24 cellular contexts compared by ENCODE assay signal in genomic region chr6:7267071-7267470, GRCh38. TPM values are rescaled to one million over a fixed set of nuclear protein-coding genes. Genes with fewer than 3 reads are reported as not detected.
A peak's percentile ranks its signal among the peaks of the same experiment; 100 is the strongest.
DNase-seq lines count a peak whose midpoint lies in the region; ATAC-seq and TF ChIP-seq lines count a peak whose summit lies in the region.
"Had no signal": no experiment of that assay in that cellular context is flagged by ENCODE, and none has a peak within 500 bp of the region (broad histone marks: within the 10 kb centered on the region; RNA-seq: fewer than 3 reads in every experiment).

No MANE protein-coding gene starts in this region.

- H3K36me3 ChIP-seq in BLaER1 (no peaks in the 10 kb centered on the region), mesenchymal stem cell (ENCODE audit: control insufficient read depth in 1 of 2, insufficient read depth in 2 of 2, low read depth in 1 of 2, low read length in 2 of 2) (no peaks in the 10 kb centered on the region)
- H3K36me3 ChIP-seq: left ventricle myocardium inferior, neutrophil, transverse colon had no signal

- H3K4me3 Mint-ChIP-seq in brain = peak overlapping the region in 1 of 5 experiments; percentile 17
- H3K4me3 Mint-ChIP-seq: activated B cell treated with CpG ODN at 0.5 μM for 24 hours; activated CD4-positive, alpha-beta T cell treated with anti-CD3 and anti-CD28 coated beads, Interleukin-2, amount 10 ng/mL, durations not matched to agents 7 days and 5 days; activated T-cell treated with anti-CD3 and anti-CD28 coated beads, Interleukin-2, amount 50 U/mL, for 72 hours; naive B cell; stimulated activated effector memory CD8-positive, alpha-beta T cell treated with anti-CD3 and anti-CD28 coated beads, Interleukin-12 subunit alpha, Interleukin-12 subunit beta, amount 100 ng/mL, for 72 hours had no signal

- H4K20me1 ChIP-seq in BLaER1 = no peaks in the 10 kb centered on the region

- ATAC-seq in HG02840 (IDR thresholded peaks at IDR 0.05; ENCODE audit: low FRiP score, unreplicated experiment) = no peak
- ATAC-seq: stimulated activated effector memory CD8-positive, alpha-beta T cell treated with anti-CD3 and anti-CD28 coated beads, Interleukin-12 subunit alpha, Interleukin-12 subunit beta, amount 100 ng/mL, for 72 hours had no signal

- H3K4me2 ChIP-seq in BLaER1 = peak overlapping the region; percentile 3; the same call in 1 of the 2 replicates
- no peak overlapping the region for H3K4me2 ChIP-seq in mesenchymal stem cell (ENCODE audit: low read length, poor library complexity, severe bottlenecking)

- H3K36me3 Mint-ChIP-seq in brain = peaks cover 24% of the 10 kb centered on the region
- H3K36me3 Mint-ChIP-seq: stimulated activated effector memory CD8-positive, alpha-beta T cell treated with anti-CD3 and anti-CD28 coated beads, Interleukin-12 subunit alpha, Interleukin-12 subunit beta, amount 100 ng/mL, for 72 hours had no signal

- H2AK5ac ChIP-seq in mesenchymal stem cell (ENCODE audit: low read length, severe bottlenecking) = no peak overlapping the region

- H3K4me3 ChIP-seq in BLaER1 = no peak overlapping the region
- H3K4me3 ChIP-seq in mesenchymal stem cell (ENCODE audit: insufficient read depth in 1 of 2, low read depth in 1 of 2, low read length in 2 of 2) = no peak overlapping the region
- H3K4me3 ChIP-seq: left ventricle myocardium inferior, psoas muscle, transverse colon had no signal

- WGBS in mesenchymal stem cell = 90% methylated on average over 8 of the region's 8 CpGs

- peak overlapping the region in 4 of 5 experiments; percentile 35 to 88 (median 54) for H3K27ac Mint-ChIP-seq in brain
- H3K27ac Mint-ChIP-seq: activated B cell treated with CpG ODN at 0.5 μM for 24 hours; activated CD4-positive, alpha-beta T cell treated with anti-CD3 and anti-CD28 coated beads, Interleukin-2, amount 10 ng/mL, durations not matched to agents 7 days and 5 days; activated T-cell treated with anti-CD3 and anti-CD28 coated beads, Interleukin-2, amount 50 U/mL, for 72 hours; stimulated activated effector memory CD8-positive, alpha-beta T cell treated with anti-CD3 and anti-CD28 coated beads, Interleukin-12 subunit alpha, Interleukin-12 subunit beta, amount 100 ng/mL, for 72 hours had no signal

- H3K4ac ChIP-seq in mesenchymal stem cell (ENCODE audit: low read depth in 1 of 2, low read length in 2 of 2) = no peak overlapping the region

- H4K91ac ChIP-seq in mesenchymal stem cell (ENCODE audit: low read length) = no peak overlapping the region

- no peak overlapping the region; the same call in 1 of the 2 replicates for H3K27ac ChIP-seq in BLaER1
- H3K27ac ChIP-seq in mesenchymal stem cell (ENCODE audit: low read length, poor library complexity, severe bottlenecking) = no peak overlapping the region
- H3K27ac ChIP-seq: left ventricle myocardium inferior, neutrophil, psoas muscle, transverse colon had no signal

- H3K4me1 ChIP-seq in BLaER1 (peaks cover 13% of the 10 kb centered on the region), mesenchymal stem cell (ENCODE audit: control insufficient read depth, insufficient read depth, low read depth, low read length) (peaks cover 23% of the 10 kb centered on the region)
- H3K4me1 ChIP-seq: left ventricle myocardium inferior, psoas muscle had no signal

- H2BK12ac ChIP-seq in mesenchymal stem cell (ENCODE audit: low read length in 2 of 2) = peak overlapping the region in 1 of 2 experiments; percentile 9

- H2BK120ac ChIP-seq in mesenchymal stem cell (ENCODE audit: low read depth, low read length) = no peak overlapping the region

- TF ChIP-seq CTCF in brain (conservative IDR thresholded peaks at IDR 0.05) = no peak

- no peak overlapping the region for H2AFZ ChIP-seq in mesenchymal stem cell (ENCODE audit: low read depth, low read length)

- H2BK15ac ChIP-seq in mesenchymal stem cell (ENCODE audit: low read depth, poor library complexity, severe bottlenecking) = no peak overlapping the region

- H2BK5ac ChIP-seq in mesenchymal stem cell (ENCODE audit: low read depth, low read length, poor library complexity, severe bottlenecking) = no peak overlapping the region

- no peaks in the 10 kb centered on the region for H3K79me1 ChIP-seq in mesenchymal stem cell (replicated peaks; ENCODE audit: low read length, poor library complexity, severe bottlenecking)

- peaks cover 0 to 4% (median 0%) of the 10 kb centered on the region in 5 experiments for H3K9me3 Mint-ChIP-seq in brain
- H3K9me3 Mint-ChIP-seq: activated B cell treated with CpG ODN at 0.5 μM for 24 hours; activated CD4-positive, alpha-beta T cell treated with anti-CD3 and anti-CD28 coated beads, Interleukin-2, amount 10 ng/mL, durations not matched to agents 7 days and 5 days; activated T-cell treated with anti-CD3 and anti-CD28 coated beads, Interleukin-2, amount 50 U/mL, for 72 hours; stimulated activated effector memory CD8-positive, alpha-beta T cell treated with anti-CD3 and anti-CD28 coated beads, Interleukin-12 subunit alpha, Interleukin-12 subunit beta, amount 100 ng/mL, for 72 hours had no signal

- peak overlapping the region; percentile 31 for H4K8ac ChIP-seq in mesenchymal stem cell (ENCODE audit: low read length)

- no peak overlapping the region for H3K18ac ChIP-seq in mesenchymal stem cell (ENCODE audit: low read depth in 1 of 2, low read length in 2 of 2)

- H3K9ac ChIP-seq in BLaER1 (no peak overlapping the region), mesenchymal stem cell (ENCODE audit: low read length) (no peak overlapping the region)

- H3K9me3 ChIP-seq in BLaER1 (no peaks in the 10 kb centered on the region), mesenchymal stem cell (ENCODE audit: control insufficient read depth, low read length) (no peaks in the 10 kb centered on the region)
- H3K9me3 ChIP-seq: neutrophil, psoas muscle, transverse colon had no signal

- H3K23ac ChIP-seq in mesenchymal stem cell (ENCODE audit: low read length in 2 of 2) = no peak overlapping the region

- H3K27me3 ChIP-seq in BLaER1 = no peaks in the 10 kb centered on the region
- no peaks in the 10 kb centered on the region for H3K27me3 ChIP-seq in mesenchymal stem cell (ENCODE audit: control insufficient read depth in 1 of 2, insufficient read depth in 1 of 2, low read length in 2 of 2)
- H3K27me3 ChIP-seq: neutrophil, transverse colon had no signal

- DNase-seq in D341Med (ENCODE audit: low spot score) (peak; percentile 26), mesenchymal stem cell (no peak), DMS153 treated with DMSO at 0.1 percent for 48 hours (lab: John Stamatoyannopoulos, UW; ENCODE audit: unreplicated experiment) (no peak), NCI-H1105 treated with DMSO at 0.1 percent for 48 hours (lab: John Stamatoyannopoulos, UW) (no peak)
- DNase-seq: activated B cell treated with CpG ODN at 0.5 μM for 24 hours; activated CD4-positive, alpha-beta T cell treated with anti-CD3 and anti-CD28 coated beads, Interleukin-2, amount 10 ng/mL, durations not matched to agents 7 days and 5 days; activated naive CD4-positive, alpha-beta T cell treated with Interleukin-2 at 50 U/mL for 16 hours; activated T-cell treated with anti-CD3 and anti-CD28 coated beads, Interleukin-2, amount 50 U/mL, for 72 hours; effector memory CD4-positive, alpha-beta T cell; glutamatergic neuron; left ventricle myocardium inferior; midbrain; naive B cell; NCI-H1092; NCI-H187; NCI-H774; stimulated activated CD4-positive, alpha-beta T cell treated with anti-CD3 and anti-CD28 coated beads, Interleukin-4, amount 100 ng/mL, for 4 hours; transverse colon had no signal

- no peaks in the 10 kb centered on the region for H3K27me3 Mint-ChIP-seq in brain
- H3K27me3 Mint-ChIP-seq: activated CD4-positive, alpha-beta T cell treated with anti-CD3 and anti-CD28 coated beads, Interleukin-2, amount 10 ng/mL, durations not matched to agents 7 days and 5 days had no signal

- H3K4me1 Mint-ChIP-seq in brain = peaks cover 28% of the 10 kb centered on the region

- no peak overlapping the region for H3K14ac ChIP-seq in mesenchymal stem cell (ENCODE audit: low read length in 2 of 2)

RNA-seq across cellular contexts. Expression of gene SSR1, which starts 45.9 kb away (rescaled TPM):
- polyA plus RNA-seq in brain (ENCODE audit: insufficient read depth, low read depth, low replicate concordance) = 51.3 TPM
- polyA plus RNA-seq in mesenchymal stem cell (2013, experiment 1 of 2) = 178 TPM
- 181 TPM for polyA plus RNA-seq in mesenchymal stem cell (2013, experiment 2 of 2)
